ENCODE assay signal across 16 cellular contexts in genomic region chr16:84842516-84843148, GRCh38. TPM values are rescaled to one million over a fixed set of nuclear protein-coding genes. Genes with fewer than 3 reads are reported as not detected.
DNase-seq lines count a peak whose midpoint lies in the region; ATAC-seq, FAIRE-seq and TF ChIP-seq lines count a peak whose summit lies in the region.
"Had no signal": no experiment of that assay in that cellular context is flagged by ENCODE, and none has a peak within 500 bp of the region (broad histone marks: within the 10 kb centered on the region; RNA-seq: fewer than 3 reads in every experiment).

No MANE protein-coding gene starts in this region.

- H2AFZ ChIP-seq in neural progenitor cell (replicated peaks), result no peak overlapping the region

- H3K4me3 Mint-ChIP-seq in neural progenitor cell, result peak overlapping the region; percentile 27
- H3K4me3 Mint-ChIP-seq: activated CD4-positive, alpha-beta memory T cell treated with anti-CD3 and anti-CD28 coated beads, Interleukin-2, amount 10 ng/mL, durations not matched to agents 7 days and 5 days; CD4-positive, alpha-beta memory T cell; T-helper 1 cell treated with Interleukin-12 subunit alpha and Interleukin-12 subunit beta and Interleukin-4 antibody, amounts not matched to agents 30 μg/mL and 1 μg/mL, for 36 hours had no signal

- H3K27me3 Mint-ChIP-seq in neural progenitor cell (ENCODE audit: insufficient read depth, low read depth), result peaks cover 28% of the 10 kb centered on the region

- H3K27ac ChIP-seq in AG04450 (ENCODE audit: low read depth, low read length) (peak overlapping the region; percentile 31), neural progenitor cell (no peak overlapping the region), aorta (ENCODE audit: low read depth in 1 of 2, low read length in 2 of 2) (no peak overlapping the region)
- H3K27ac ChIP-seq: foreskin keratinocyte had no signal

- H4K20me1 ChIP-seq in neural progenitor cell (ENCODE audit: low read depth), result peaks cover 32% of the 10 kb centered on the region

- no peak overlapping the region for H3K9ac ChIP-seq in neural progenitor cell

- H3K4me1 ChIP-seq in neural progenitor cell (peaks cover 45% of the 10 kb centered on the region), aorta (ENCODE audit: control insufficient read depth in 1 of 2, insufficient read depth in 2 of 2, low read length in 2 of 2) (no peaks in the 10 kb centered on the region)

- H3F3A ChIP-seq in neural progenitor cell (ENCODE audit: low read depth), result peaks cover 36% of the 10 kb centered on the region

- peak overlapping the region; percentile 40 for H3K4me2 ChIP-seq in neural progenitor cell

- no peak for FAIRE-seq in bronchial epithelial cell (lab: Jason Lieb, UNC)

- H3K27me3 ChIP-seq in AG04450 (ENCODE audit: control insufficient read depth, insufficient read depth, low read length) (no peaks in the 10 kb centered on the region), H7 (ENCODE audit: control insufficient read depth, insufficient read depth, low read length) (peaks cover 6% of the 10 kb centered on the region), bronchial epithelial cell (ENCODE audit: control insufficient read depth, insufficient read depth, low read length) (no peaks in the 10 kb centered on the region), neural progenitor cell (peaks cover 74% of the 10 kb centered on the region), aorta (ENCODE audit: control insufficient read depth in 1 of 2, insufficient read depth in 2 of 2, low read length in 1 of 2) (no peaks in the 10 kb centered on the region)
- H3K27me3 ChIP-seq: foreskin keratinocyte had no signal

- H3K9me3 Mint-ChIP-seq in neural progenitor cell, result peaks cover 2% of the 10 kb centered on the region
- H3K9me3 Mint-ChIP-seq: activated CD4-positive, alpha-beta memory T cell treated with anti-CD3 and anti-CD28 coated beads, Interleukin-2, amount 10 ng/mL, durations not matched to agents 7 days and 5 days; activated naive CD4-positive, alpha-beta T cell treated with anti-CD3 and anti-CD28 coated beads, Interleukin-2, amount 50 U/mL, for 72 hours; T-helper 1 cell treated with Interleukin-12 subunit alpha and Interleukin-12 subunit beta and Interleukin-4 antibody, amounts not matched to agents 30 μg/mL and 1 μg/mL, for 36 hours had no signal

- in situ Hi-C loops in ACHN (cut with HindIII; ENCODE audit: low pct_ligation_motif_present, low pct_unique_long_range_greater_than_20kb, low sequenced_read_pairs), result no loop called here

- H3K79me2 ChIP-seq in neural progenitor cell (ENCODE audit: low read depth), result no peaks in the 10 kb centered on the region

- no peak overlapping the region for H3K4me3 ChIP-seq in AG04450 (ENCODE audit: low read depth, low read length)
- no peak overlapping the region; the same call in 1 of the 2 replicates for H3K4me3 ChIP-seq in H7 (ENCODE audit: insufficient read depth, low read depth, low read length)
- H3K4me3 ChIP-seq in bronchial epithelial cell (ENCODE audit: low read depth, low read length), result no peak overlapping the region
- H3K4me3 ChIP-seq in neural progenitor cell, result no peak overlapping the region
- H3K4me3 ChIP-seq in aorta (ENCODE audit: low read length in 2 of 2), result no peak overlapping the region

- TF ChIP-seq CTCF in AG04450 (IDR thresholded peaks at IDR 0.05; ENCODE audit: low read depth, low read length) (no peak), bronchial epithelial cell (IDR thresholded peaks at IDR 0.05; ENCODE audit: insufficient read depth, low read length, severe bottlenecking) (no peak), neural progenitor cell (IDR thresholded peaks at IDR 0.05) (no peak)

- no peak for DNase-seq in AG04450 (ENCODE audit: low read depth, low spot score)
- DNase-seq in H7, result peak; percentile 64
- DNase-seq in bronchial epithelial cell (ENCODE audit: low read depth), result peak; percentile 53
- no peak for DNase-seq in neural progenitor cell (ENCODE audit: low spot score)
- DNase-seq in SHP77 (lab: John Stamatoyannopoulos, UW), result no peak
- DNase-seq in ACHN, result no peak
- DNase-seq in aorta, result no peak
- no peak for DNase-seq in NCI-H128 (lab: John Stamatoyannopoulos, UW; ENCODE audit: unreplicated experiment)
- DNase-seq: activated CD4-positive, alpha-beta memory T cell treated with anti-CD3 and anti-CD28 coated beads, Interleukin-2, amount 10 ng/mL, durations not matched to agents 7 days and 5 days; CD4-positive, alpha-beta memory T cell; kidney glomerular epithelial cell; MM.1S; stimulated activated CD4-positive, alpha-beta T cell treated with anti-CD3 and anti-CD28 coated beads, Interleukin-15, amount 100 ng/mL, for 24 hours had no signal

- POLR2A ChIA-PET in AG04450 (lab: Yijun Ruan, JAX), result no interaction called here

- H3K4me1 Mint-ChIP-seq in neural progenitor cell, result peaks cover 64% of the 10 kb centered on the region
- H3K4me1 Mint-ChIP-seq: activated CD4-positive, alpha-beta memory T cell treated with anti-CD3 and anti-CD28 coated beads, Interleukin-2, amount 10 ng/mL, durations not matched to agents 7 days and 5 days had no signal

- no peaks in the 10 kb centered on the region; the same call in 1 of the 2 replicates for H3K9me3 ChIP-seq in AG04450 (ENCODE audit: control insufficient read depth, insufficient read depth, low read length)
- no peaks in the 10 kb centered on the region for H3K9me3 ChIP-seq in neural progenitor cell (ENCODE audit: low read depth)
- H3K9me3 ChIP-seq in aorta (ENCODE audit: control insufficient read depth, low read length), result no peaks in the 10 kb centered on the region

- 88 to 89% methylated on average over 18 of the region's 18 CpGs for WGBS in aorta, 2 donors

- ATAC-seq in aorta (ENCODE audit: low FRiP score), result no peak
- ATAC-seq: activated naive CD4-positive, alpha-beta T cell treated with anti-CD3 and anti-CD28 coated beads, Interleukin-2, amount 50 U/mL, for 72 hours had no signal

- intact Hi-C loops in aorta (cut with DNase I), result no loop called here

- H3K27ac Mint-ChIP-seq in neural progenitor cell, result peak overlapping the region; percentile 50
- H3K27ac Mint-ChIP-seq: activated CD4-positive, alpha-beta memory T cell treated with anti-CD3 and anti-CD28 coated beads, Interleukin-2, amount 10 ng/mL, durations not matched to agents 7 days and 5 days; CD4-positive, alpha-beta memory T cell; T-helper 1 cell treated with Interleukin-12 subunit alpha and Interleukin-12 subunit beta and Interleukin-4 antibody, amounts not matched to agents 30 μg/mL and 1 μg/mL, for 36 hours had no signal

- CTCF ChIA-PET in AG04450 (lab: Charles Lee), result interaction anchor here (0.6 kb wide), 1 partner anchor 380 kb away, joined by 3 read pairs; no protein-coding TSS in a partner anchor

- H3K36me3 ChIP-seq in H7 (replicated peaks; ENCODE audit: control insufficient read depth, insufficient read depth, low read length) (no peaks in the 10 kb centered on the region), bronchial epithelial cell (ENCODE audit: control insufficient read depth, insufficient read depth, low read length) (no peaks in the 10 kb centered on the region), neural progenitor cell (no peaks in the 10 kb centered on the region), aorta (ENCODE audit: control insufficient read depth in 1 of 2, insufficient read depth in 2 of 2, low read length in 1 of 2) (no peaks in the 10 kb centered on the region)

- H3K36me3 Mint-ChIP-seq in neural progenitor cell, result no peaks in the 10 kb centered on the region
- H3K36me3 Mint-ChIP-seq: activated naive CD4-positive, alpha-beta T cell treated with anti-CD3 and anti-CD28 coated beads, Interleukin-2, amount 50 U/mL, for 72 hours had no signal

RNA-seq across cellular contexts. Expression of gene CRISPLD2, which starts 22.8 kb away (rescaled TPM):
- polyA plus RNA-seq in AG04450 (2011; rRNA removed), result 91.5 and 103 TPM in 2 replicates
- 186 and 231 TPM in 2 replicates for polyA minus RNA-seq in AG04450 (2011; rRNA and poly(A)+ RNA removed)
- total RNA-seq in H7 (2014; rRNA removed; shearing (Covaris generic)), result 2.0 and 4.2 TPM in 2 replicates
- 0.26 and 0.53 TPM in 2 replicates for total RNA-seq in bronchial epithelial cell
- 0.11 and 0.50 TPM in 2 replicates for total RNA-seq in neural progenitor cell (ENCODE audit: low replicate concordance)
- 100 to 1,000 TPM; 108 to 192 TPM for total RNA-seq in aorta
- 10 to 100 TPM in 1 of 2 donors, 1 to 10 TPM in 1; 8.9 to 33.3 TPM for polyA plus RNA-seq in aorta

Comparison
In these comparisons a context has a peak if more than half of its experiments do, and no peak if none do; other contexts are left out.
1. DNase-seq: peak in H7 (single experiment) and bronchial epithelial cell (single experiment); none in AG04450 (single experiment), neural progenitor cell (single experiment), SHP77 (0 of 2), ACHN (single experiment), aorta (0 of 2) and NCI-H128 (single experiment).
2. RNA of gene CRISPLD2, which starts 22.8 kb away (total RNA-seq): 108 to 192 TPM in aorta; 2.0 to 4.2 TPM in H7, 0.26 to 0.53 TPM in bronchial epithelial cell and 0.11 to 0.50 TPM in neural progenitor cell; every median in the first group is over 10 times any median in the second.